12 cellular contexts compared by ENCODE assay signal in the genomic region with DNA sequence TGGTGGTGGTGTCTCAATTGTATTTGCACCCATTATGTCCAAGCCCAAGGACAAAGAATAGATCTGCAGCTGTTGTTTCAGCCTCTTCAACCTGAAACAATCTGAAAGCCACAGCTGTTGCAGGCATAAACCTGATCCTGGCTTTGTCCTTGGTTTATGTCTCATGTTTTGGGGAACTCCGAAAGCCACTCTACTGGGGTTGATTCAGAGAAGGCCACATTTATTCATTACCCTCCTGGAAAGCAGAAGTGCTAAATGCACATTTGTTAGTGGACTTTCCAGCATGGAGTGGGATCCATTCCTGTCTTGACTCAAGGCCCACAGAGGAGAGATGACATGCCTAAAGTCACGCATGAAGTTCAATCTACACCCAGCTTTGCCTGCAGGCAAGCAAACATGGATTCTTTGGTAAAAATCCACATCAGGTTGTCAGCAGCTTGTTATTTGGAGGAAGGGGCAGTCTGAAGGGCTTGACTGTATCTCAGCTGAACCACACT. TPM values are rescaled to one million over a fixed set of nuclear protein-coding genes. Genes with fewer than 3 reads are reported as not detected.
DNase-seq lines count a peak whose midpoint lies in the region; ATAC-seq and TF ChIP-seq lines count a peak whose summit lies in the region.
"Had no signal": no experiment of that assay in that cellular context is flagged by ENCODE, and none has a peak within 500 bp of the region (broad histone marks: within the 10 kb centered on the region; RNA-seq: fewer than 3 reads in every experiment).

No MANE protein-coding gene starts in this region.

- no peaks in the 10 kb centered on the region for H3K27me3 ChIP-seq in osteoblast (ENCODE audit: insufficient read depth, low read length)
- no peaks in the 10 kb centered on the region for H3K27me3 ChIP-seq in H9 (ENCODE audit: insufficient read depth, low read length)

- H3K4me3 Mint-ChIP-seq in H9 = no peak overlapping the region

- no peak overlapping the region for H3K14ac ChIP-seq in H9 (ENCODE audit: insufficient read depth, low read length)

- H3K4ac ChIP-seq in H9 (ENCODE audit: low read depth, low read length) = no peak overlapping the region

- H2AFZ ChIP-seq in osteoblast (ENCODE audit: low read length) (peak overlapping the region; percentile 4), H9 (ENCODE audit: low read length) (no peak overlapping the region)

- H3K56ac ChIP-seq in H9 (ENCODE audit: insufficient read length, low read depth, low read length) = no peak overlapping the region

- H2BK20ac ChIP-seq in H9 (ENCODE audit: low read depth, low read length, poor library complexity, severe bottlenecking) = no peak overlapping the region

- no peaks in the 10 kb centered on the region for H3K23me2 ChIP-seq in H9 (ENCODE audit: insufficient read length, low read depth, low read length, poor library complexity, severe bottlenecking)

- H2BK120ac ChIP-seq in H9 (ENCODE audit: low read depth, low read length, poor library complexity, severe bottlenecking) = no peak overlapping the region

- no peaks in the 10 kb centered on the region for H3K9me3 Mint-ChIP-seq in H9

- no peak overlapping the region for H3K4me3 ChIP-seq in osteoblast (ENCODE audit: insufficient read depth, low read length)
- H3K4me3 ChIP-seq: A549 had no signal

- no peaks in the 10 kb centered on the region for H3K79me1 ChIP-seq in H9 (ENCODE audit: insufficient read depth, low read depth, low read length, poor library complexity, severe bottlenecking)

- H3K27me3 Mint-ChIP-seq in H9 (ENCODE audit: low read depth) = no peaks in the 10 kb centered on the region

- H4K20me1 ChIP-seq in osteoblast (ENCODE audit: insufficient read depth, low read length) = no peaks in the 10 kb centered on the region
- no peaks in the 10 kb centered on the region for H4K20me1 ChIP-seq in H9 (ENCODE audit: control insufficient read depth, insufficient read depth, insufficient read length)

- H3K36me3 ChIP-seq in osteoblast (ENCODE audit: insufficient read depth, low read length) = no peaks in the 10 kb centered on the region

- H3K9me3 ChIP-seq in osteoblast (ENCODE audit: low read depth, low read length) = no peaks in the 10 kb centered on the region
- no peaks in the 10 kb centered on the region for H3K9me3 ChIP-seq in H9 (ENCODE audit: control insufficient read depth, low read depth, low read length)
- H3K9me3 ChIP-seq: A549 had no signal

- WGBS in H9 (ENCODE audit: extremely low coverage, insufficient read length, low lambda C conversion rate) = no CpG with 5 or more reads among the region's 2 CpGs

- no peak overlapping the region for H2BK15ac ChIP-seq in H9 (ENCODE audit: low read depth, low read length)

- ATAC-seq in GM21723 (IDR thresholded peaks at IDR 0.05; ENCODE audit: unreplicated experiment) (peak; percentile 73), GM19467 (IDR thresholded peaks at IDR 0.05; ENCODE audit: unreplicated experiment) (no peak)
- ATAC-seq: A549 had no signal

- no peak overlapping the region for H3K23ac ChIP-seq in H9 (ENCODE audit: insufficient read length, low read depth, low read length)

- TF ChIP-seq CTCF in osteoblast (IDR thresholded peaks at IDR 0.05; ENCODE audit: extremely low read depth, low read depth, low read length) (no peak), H9 (conservative IDR thresholded peaks at IDR 0.05) (no peak)

- H3K4me2 ChIP-seq in osteoblast (ENCODE audit: insufficient read depth, low read length) (no peak overlapping the region), H9 (ENCODE audit: insufficient read depth, insufficient read length, low read length) (no peak overlapping the region)
- H3K4me2 ChIP-seq: A549 had no signal

- H3K79me2 ChIP-seq in osteoblast (ENCODE audit: insufficient read depth, low read length) = no peaks in the 10 kb centered on the region
- H3K79me2 ChIP-seq in H9 (ENCODE audit: insufficient read depth, low read length) = no peaks in the 10 kb centered on the region

- H3K9ac ChIP-seq in H9 (ENCODE audit: extremely low read depth, insufficient read length, low read length) = no peak overlapping the region

- H3K36me3 Mint-ChIP-seq in H9 (ENCODE audit: insufficient read depth in 1 of 3, low read depth in 3 of 3) = no peaks in the 10 kb centered on the region

- H3K27ac Mint-ChIP-seq in H9 = no peak overlapping the region

- H3K18ac ChIP-seq in H9 (ENCODE audit: insufficient read length, low read depth, low read length) = no peak overlapping the region

- H4K5ac ChIP-seq in H9 (ENCODE audit: insufficient read length, low read depth, low read length) = no peak overlapping the region

- no peaks in the 10 kb centered on the region for H3K4me1 Mint-ChIP-seq in H9

- H4K8ac ChIP-seq in H9 (replicated peaks; ENCODE audit: insufficient read length, low read depth, low read length) = no peak overlapping the region

- H2AK5ac ChIP-seq in H9 (ENCODE audit: insufficient read length, low read length) = no peak overlapping the region

- no peak overlapping the region for H4K91ac ChIP-seq in H9 (ENCODE audit: insufficient read length, low read depth, low read length)

- H3K4me1 ChIP-seq in osteoblast (ENCODE audit: insufficient read depth, low read length) (peaks cover 12% of the 10 kb centered on the region), H9 (ENCODE audit: insufficient read depth, low read length) (no peaks in the 10 kb centered on the region)

- H3K27ac ChIP-seq in osteoblast (ENCODE audit: low read depth, low read length) (no peak overlapping the region), H9 (ENCODE audit: insufficient read length, low read depth, low read length) (no peak overlapping the region)
- H3K27ac ChIP-seq: A549 had no signal

- H2BK12ac ChIP-seq in H9 (ENCODE audit: insufficient read length, low read depth, low read length) = no peak overlapping the region

- H2BK5ac ChIP-seq in H9 (ENCODE audit: insufficient read length, low read length) = no peak overlapping the region

- no peak overlapping the region for H3T11ph ChIP-seq in H9 (ENCODE audit: low read length)

- DNase-seq in NCI-H1417 (lab: John Stamatoyannopoulos, UW) = peak in 2 of 3 experiments; percentile 12 to 52
- no peak for DNase-seq in NCI-H1417 treated with DMSO at 0.1 percent for 48 hours (lab: John Stamatoyannopoulos, UW)
- peak; percentile 36 for DNase-seq in NCI-H2196 (lab: John Stamatoyannopoulos, UW; ENCODE audit: unreplicated experiment)
- no peak for DNase-seq in osteoblast (ENCODE audit: insufficient read length, low spot score, missing footprints)
- DNase-seq in dermis blood vessel endothelial cell = no peak
- DNase-seq in H9 = no peak
- DNase-seq: activated CD4-positive, alpha-beta T cell treated with anti-CD3 and anti-CD28 coated beads, Interleukin-2, amount 50 U/mL, for 4 hours; islet precursor cell; NCI-H1436 treated with DMSO at 0.1 percent for 48 hours had no signal

RNA-seq across cellular contexts. Expression of a gene that starts 36.0 kb away (rescaled TPM):
- total RNA-seq in osteoblast = 12.1 and 14.5 TPM in 2 replicates
- total RNA-seq in dermis blood vessel endothelial cell = 30.0 and 43.7 TPM in 2 replicates
- total RNA-seq in H9 (2021) = 9.5 and 9.9 TPM in 2 replicates

RNA-seq across cellular contexts. Expression of a gene that starts 40.6 kb away (rescaled TPM):
- under 0.01 TPM in 2 replicates for total RNA-seq in osteoblast
- under 0.01 and 0.09 TPM in 2 replicates for total RNA-seq in dermis blood vessel endothelial cell
- total RNA-seq in H9 (2021) = 0.13 TPM in 1 of 2 replicates, not detected in the other

RNA-seq across cellular contexts. Expression of a gene that starts 59.7 kb away (rescaled TPM):
- total RNA-seq in osteoblast (not detected in 2 replicates), dermis blood vessel endothelial cell (not detected in 2 replicates), H9 (2021) (not detected in 2 replicates)

Comparison
In these comparisons a context has a peak if more than half of its experiments do, and no peak if none do; other contexts are left out.
1. DNase-seq: peak in NCI-H1417 (2 of 3) and NCI-H2196 (single experiment); none in NCI-H1417 treated with DMSO at 0.1 percent for 48 hours (single experiment), osteoblast (single experiment), dermis blood vessel endothelial cell (single experiment) and H9 (single experiment).